Comparison of ENCODE assay signal across 1 cellular context in genomic region chr9:16625106-16625505, GRCh38.
TF ChIP-seq lines count a peak whose summit lies in the region.

No MANE protein-coding gene starts in this region.

TF ChIP-seq in GM23338, 12 proteins besides CTCF, POLR2A, EP300 and RAD21 (continued from another document):
- TF ChIP-seq REST (IDR thresholded peaks at IDR 0.05; ENCODE audit: unreplicated experiment) (no peak), EZH2phosphoT487 (IDR thresholded peaks at IDR 0.05; ENCODE audit: unreplicated experiment) (no peak)
